ENCODE assay signal across 6 cellular contexts in genomic region chr1:1434131-1434811, GRCh38. TPM values are rescaled to one million over a fixed set of nuclear protein-coding genes. Genes with fewer than 3 reads are reported as not detected.
DNase-seq lines count a peak whose midpoint lies in the region; ATAC-seq and TF ChIP-seq lines count a peak whose summit lies in the region.

No MANE protein-coding gene starts in this region.

- WGBS in esophagus muscularis mucosa, result 0% methylated on average over 6 of the region's 32 CpGs
- WGBS in sigmoid colon, 2 donors, result 27 to 69% methylated on average over 32 of the region's 32 CpGs

- TF ChIP-seq EP300 in esophagus muscularis mucosa (IDR thresholded peaks at IDR 0.05) (no peak), sigmoid colon (IDR thresholded peaks at IDR 0.05) (peak in 1 of 4 donors; percentile 27)

- no peaks in the 10 kb centered on the region for H3F3A ChIP-seq in MM.1S (ENCODE audit: insufficient read depth, low read length)

- H3K4me1 ChIP-seq in esophagus muscularis mucosa, result peaks cover 75 to 100% (median 95%) of the 10 kb centered on the region in 4 donors
- H3K4me1 ChIP-seq in sigmoid colon, result peaks cover 0 to 93% (median 91%) of the 10 kb centered on the region in 4 donors
- no peaks in the 10 kb centered on the region for H3K4me1 ChIP-seq in MM.1S (ENCODE audit: low read length)

- peak; percentile 79 for DNase-seq in KBM-7
- DNase-seq in esophagus muscularis mucosa (ENCODE audit: extremely low spot score), result no peak
- peak; percentile 92 for DNase-seq in sigmoid colon
- no peak for DNase-seq in MM.1S
- no peak for DNase-seq in GM19240 (ENCODE audit: insufficient read length, low spot score)

- no peak for ATAC-seq in GM19328 (IDR thresholded peaks at IDR 0.05; ENCODE audit: unreplicated experiment)

- H3K27me3 ChIP-seq in esophagus muscularis mucosa (no peaks in the 10 kb centered on the region), sigmoid colon (no peaks in the 10 kb centered on the region), MM.1S (replicated peaks; ENCODE audit: insufficient read depth, low read length) (peaks cover 71% of the 10 kb centered on the region)

- H2AFZ ChIP-seq in MM.1S (ENCODE audit: low read length), result no peak overlapping the region

- H3K79me2 ChIP-seq in MM.1S (ENCODE audit: low read length), result no peaks in the 10 kb centered on the region

- H3K4me3 ChIP-seq in esophagus muscularis mucosa, result peak overlapping the region; percentile 67 to 81 (median 74)
- H3K4me3 ChIP-seq in sigmoid colon, result peak overlapping the region; percentile 13 to 78 (median 64)
- no peak overlapping the region for H3K4me3 ChIP-seq in MM.1S (ENCODE audit: low read length)

- H3K9me3 ChIP-seq in esophagus muscularis mucosa, result no peaks in the 10 kb centered on the region
- no peaks in the 10 kb centered on the region for H3K9me3 ChIP-seq in sigmoid colon
- H3K9me3 ChIP-seq in MM.1S (replicated peaks; ENCODE audit: insufficient read depth, low read length), result no peaks in the 10 kb centered on the region

- no peaks in the 10 kb centered on the region for H3K9me2 ChIP-seq in MM.1S (replicated peaks; ENCODE audit: insufficient read depth, low read length)

- no peak for TF ChIP-seq CTCF in esophagus muscularis mucosa (IDR thresholded peaks at IDR 0.05)
- TF ChIP-seq CTCF in sigmoid colon (IDR thresholded peaks at IDR 0.05), result peak in 1 of 4 experiments; percentile 11
- no peak for TF ChIP-seq CTCF in MM.1S (IDR thresholded peaks at IDR 0.05; ENCODE audit: low read length)

- H3K36me3 ChIP-seq in esophagus muscularis mucosa (peaks cover 0 to 14% (median 8%) of the 10 kb centered on the region in 4 donors), sigmoid colon (peaks cover 0 to 10% (median 0%) of the 10 kb centered on the region in 4 donors), MM.1S (replicated peaks; ENCODE audit: insufficient read depth, low read length) (no peaks in the 10 kb centered on the region)

- no peaks in the 10 kb centered on the region for H4K20me1 ChIP-seq in MM.1S (ENCODE audit: insufficient read depth, low read length)

- no peak overlapping the region for H3K9ac ChIP-seq in MM.1S (ENCODE audit: low read length)

- in situ Hi-C loops in KBM-7 (cut with MboI; ENCODE audit: low pct_unique_long_range_greater_than_20kb, low sequenced_read_pairs), result no loop called here

- no peak overlapping the region for H3K4me2 ChIP-seq in MM.1S (ENCODE audit: low read depth, low read length)

- intact Hi-C loops in esophagus muscularis mucosa (cut with DNase I), result no loop called here
- intact Hi-C loops in sigmoid colon (cut with DNase I), result no loop called here

- H3K27ac ChIP-seq in esophagus muscularis mucosa (replicated peaks in 1 of 4), result peak overlapping the region; percentile 96 to 98 (median 97)
- H3K27ac ChIP-seq in sigmoid colon, result peak overlapping the region; percentile 93 to 99 (median 96)
- no peak overlapping the region for H3K27ac ChIP-seq in MM.1S (ENCODE audit: low read length)

- TF ChIP-seq POLR2A in esophagus muscularis mucosa (IDR thresholded peaks at IDR 0.05; ENCODE audit: low read depth) (no peak), sigmoid colon (IDR thresholded peaks at IDR 0.05) (no peak)

RNA-seq across cellular contexts. Expression of gene VWA1, which starts 1.2 kb away (rescaled TPM):
- 100 to 1,000 TPM in 2 of 4 donors, 10 to 100 TPM in 2; 99.7 to 168 (median 116) TPM for total RNA-seq in esophagus muscularis mucosa
- total RNA-seq in sigmoid colon, result 100 to 1,000 TPM in 1 of 4 donors, 10 to 100 TPM in 3; 47.1 to 107 (median 71.1) TPM
- 10 to 100 TPM in 1 of 3 donors, 1 to 10 TPM in 2; 2.4 to 44.2 (median 3.7) TPM for polyA plus RNA-seq in sigmoid colon

RNA-seq across cellular contexts. Expression of gene ANKRD65, which starts 13.2 kb away (rescaled TPM):
- total RNA-seq in esophagus muscularis mucosa, result 10 to 100 TPM in 2 of 4 donors, 1 to 10 TPM in 2; 8.1 to 19.2 (median 9.8) TPM
- total RNA-seq in sigmoid colon, result 10 to 100 TPM; 10.0 to 23.0 (median 15.8) TPM
- 1 to 10 TPM in 2 of 3 donors, under 1 TPM in 1; 0.69 to 5.4 (median 3.8) TPM for polyA plus RNA-seq in sigmoid colon

RNA-seq across cellular contexts. Expression of gene ATAD3C, which starts 15.2 kb away (rescaled TPM):
- 1 to 10 TPM in 1 of 4 donors, under 1 TPM in 3; 0.32 to 2.4 (median 0.58) TPM for total RNA-seq in esophagus muscularis mucosa
- under 1 TPM; 0.16 to 0.55 (median 0.45) TPM for total RNA-seq in sigmoid colon
- 1 to 10 TPM in 1 of 3 donors, under 1 TPM in 1, not detected in 1; under 0.01 to 1.5 TPM for polyA plus RNA-seq in sigmoid colon

RNA-seq across cellular contexts. Expression of gene MRPL20, which starts 27.2 kb away (rescaled TPM):
- total RNA-seq in esophagus muscularis mucosa, result 100 to 1,000 TPM; 144 to 175 (median 155) TPM
- total RNA-seq in sigmoid colon, result 100 to 1,000 TPM; 133 to 235 (median 206) TPM
- polyA plus RNA-seq in sigmoid colon, result 100 to 1,000 TPM; 155 to 216 (median 171) TPM

RNA-seq across cellular contexts. Expression of gene CCNL2, which starts 35.1 kb away (rescaled TPM):
- 100 to 1,000 TPM in 2 of 4 donors, 10 to 100 TPM in 2; 73.4 to 136 (median 108) TPM for total RNA-seq in esophagus muscularis mucosa
- total RNA-seq in sigmoid colon, result 100 to 1,000 TPM; 139 to 375 (median 173) TPM
- polyA plus RNA-seq in sigmoid colon, result 10 to 100 TPM; 15.0 to 99.6 (median 16.2) TPM

Comparison
In these comparisons a context has a peak if more than half of its experiments do, and no peak if none do; other contexts are left out.
1. DNase-seq: peak in KBM-7 (single experiment) and sigmoid colon (single experiment); none in esophagus muscularis mucosa (single experiment), MM.1S (single experiment) and GM19240 (single experiment).